1 cellular context compared by ENCODE assay signal in genomic region chr19:9538183-9539058, GRCh38.
TF ChIP-seq lines count a peak whose summit lies in the region.

Gene ZNF426, minus strand, starts transcription at chr19:9538645. Its CDS starts 2,413 bp downstream, at chr19:9536232.

TF ChIP-seq in K562, 482 proteins besides CTCF, POLR2A, EP300 and RAD21 (continued from another document and continues in another):
- TF ChIP-seq, protein P1, sequence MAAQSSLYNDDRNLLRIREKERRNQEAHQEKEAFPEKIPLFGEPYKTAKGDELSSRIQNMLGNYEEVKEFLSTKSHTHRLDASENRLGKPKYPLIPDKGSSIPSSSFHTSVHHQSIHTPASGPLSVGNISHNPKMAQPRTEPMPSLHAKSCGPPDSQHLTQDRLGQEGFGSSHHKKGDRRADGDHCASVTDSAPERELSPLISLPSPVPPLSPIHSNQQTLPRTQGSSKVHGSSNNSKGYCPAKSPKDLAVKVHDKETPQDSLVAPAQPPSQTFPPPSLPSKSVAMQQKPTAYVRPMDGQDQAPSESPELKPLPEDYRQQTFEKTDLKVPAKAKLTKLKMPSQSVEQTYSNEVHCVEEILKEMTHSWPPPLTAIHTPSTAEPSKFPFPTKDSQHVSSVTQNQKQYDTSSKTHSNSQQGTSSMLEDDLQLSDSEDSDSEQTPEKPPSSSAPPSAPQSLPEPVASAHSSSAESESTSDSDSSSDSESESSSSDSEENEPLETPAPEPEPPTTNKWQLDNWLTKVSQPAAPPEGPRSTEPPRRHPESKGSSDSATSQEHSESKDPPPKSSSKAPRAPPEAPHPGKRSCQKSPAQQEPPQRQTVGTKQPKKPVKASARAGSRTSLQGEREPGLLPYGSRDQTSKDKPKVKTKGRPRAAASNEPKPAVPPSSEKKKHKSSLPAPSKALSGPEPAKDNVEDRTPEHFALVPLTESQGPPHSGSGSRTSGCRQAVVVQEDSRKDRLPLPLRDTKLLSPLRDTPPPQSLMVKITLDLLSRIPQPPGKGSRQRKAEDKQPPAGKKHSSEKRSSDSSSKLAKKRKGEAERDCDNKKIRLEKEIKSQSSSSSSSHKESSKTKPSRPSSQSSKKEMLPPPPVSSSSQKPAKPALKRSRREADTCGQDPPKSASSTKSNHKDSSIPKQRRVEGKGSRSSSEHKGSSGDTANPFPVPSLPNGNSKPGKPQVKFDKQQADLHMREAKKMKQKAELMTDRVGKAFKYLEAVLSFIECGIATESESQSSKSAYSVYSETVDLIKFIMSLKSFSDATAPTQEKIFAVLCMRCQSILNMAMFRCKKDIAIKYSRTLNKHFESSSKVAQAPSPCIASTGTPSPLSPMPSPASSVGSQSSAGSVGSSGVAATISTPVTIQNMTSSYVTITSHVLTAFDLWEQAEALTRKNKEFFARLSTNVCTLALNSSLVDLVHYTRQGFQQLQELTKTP (IDR thresholded peaks at IDR 0.05; ENCODE audit: low read depth in 1 of 2, partially characterized antibody in 2 of 2): peak in 1 of 2 experiments; percentile 44
- peak; percentile 95 for TF ChIP-seq ZNF57 (CRISPR knock-in tag; IDR thresholded peaks at IDR 0.05)
- TF ChIP-seq HNRNPUL1 (IDR thresholded peaks at IDR 0.05; ENCODE audit: low read length): no peak
- TF ChIP-seq PHB (CRISPR knock-in tag; IDR thresholded peaks at IDR 0.05): no peak
- 0 out of 2 replicates have a peak, but pooled peaks have one; percentile 38 for TF ChIP-seq RNF2 (IDR thresholded peaks at IDR 0.05)
- no peak for TF ChIP-seq THRA (IDR thresholded peaks at IDR 0.05)
- TF ChIP-seq MTA1 (IDR thresholded peaks at IDR 0.05; ENCODE audit: borderline replicate concordance): peak; percentile 99
- peak in 1 of 2 experiments; percentile 82; a peak in 2 of 4 replicates for TF ChIP-seq MAZ (CRISPR knock-in tag; conservative IDR thresholded peaks at IDR 0.05 in 1 of 2, IDR thresholded peaks at IDR 0.05 in 1 of 2)
- 0 out of 2 replicates have a peak, but pooled peaks have one; percentile 24 for TF ChIP-seq IRF1 (CRISPR knock-in tag; IDR thresholded peaks at IDR 0.05; ENCODE audit: borderline replicate concordance)
- TF ChIP-seq ZNF41 (CRISPR knock-in tag; conservative IDR thresholded peaks at IDR 0.05): no peak
- peak; percentile 68 for TF ChIP-seq POLR2AphosphoS5 (IDR thresholded peaks at IDR 0.05; ENCODE audit: control insufficient read depth, insufficient read depth, low read depth, low read length)
- TF ChIP-seq MAFG (tag; conservative IDR thresholded peaks at IDR 0.05): no peak
- TF ChIP-seq, protein P2, sequence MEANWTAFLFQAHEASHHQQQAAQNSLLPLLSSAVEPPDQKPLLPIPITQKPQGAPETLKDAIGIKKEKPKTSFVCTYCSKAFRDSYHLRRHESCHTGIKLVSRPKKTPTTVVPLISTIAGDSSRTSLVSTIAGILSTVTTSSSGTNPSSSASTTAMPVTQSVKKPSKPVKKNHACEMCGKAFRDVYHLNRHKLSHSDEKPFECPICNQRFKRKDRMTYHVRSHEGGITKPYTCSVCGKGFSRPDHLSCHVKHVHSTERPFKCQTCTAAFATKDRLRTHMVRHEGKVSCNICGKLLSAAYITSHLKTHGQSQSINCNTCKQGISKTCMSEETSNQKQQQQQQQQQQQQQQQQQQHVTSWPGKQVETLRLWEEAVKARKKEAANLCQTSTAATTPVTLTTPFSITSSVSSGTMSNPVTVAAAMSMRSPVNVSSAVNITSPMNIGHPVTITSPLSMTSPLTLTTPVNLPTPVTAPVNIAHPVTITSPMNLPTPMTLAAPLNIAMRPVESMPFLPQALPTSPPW (CRISPR knock-in tag; IDR thresholded peaks at IDR 0.05): peak; percentile 55; the same call in 1 of the 2 replicates
- no peak for TF ChIP-seq TSHZ1 (CRISPR knock-in tag; IDR thresholded peaks at IDR 0.05)
- 0 out of 2 replicates have a peak, but pooled peaks have one; percentile 30 for TF ChIP-seq LEF1 (IDR thresholded peaks at IDR 0.05)
- TF ChIP-seq ZBTB40 (IDR thresholded peaks at IDR 0.05): peak; percentile 41; the same call in 1 of the 2 replicates
- TF ChIP-seq ZBTB40 (CRISPR knock-in tag; IDR thresholded peaks at IDR 0.05): no peak
- TF ChIP-seq, protein P3, sequence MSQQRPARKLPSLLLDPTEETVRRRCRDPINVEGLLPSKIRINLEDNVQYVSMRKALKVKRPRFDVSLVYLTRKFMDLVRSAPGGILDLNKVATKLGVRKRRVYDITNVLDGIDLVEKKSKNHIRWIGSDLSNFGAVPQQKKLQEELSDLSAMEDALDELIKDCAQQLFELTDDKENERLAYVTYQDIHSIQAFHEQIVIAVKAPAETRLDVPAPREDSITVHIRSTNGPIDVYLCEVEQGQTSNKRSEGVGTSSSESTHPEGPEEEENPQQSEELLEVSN (IDR thresholded peaks at IDR 0.05; ENCODE audit: borderline replicate concordance in 1 of 2, extremely low read depth in 1 of 2, insufficient read depth in 1 of 2, insufficient read length in 1 of 2, low read depth in 1 of 2, low read length in 1 of 2, poor library complexity in 1 of 2, severe bottlenecking in 1 of 2): peak; percentile 56 to 85
- TF ChIP-seq FOXJ3 (CRISPR knock-in tag; IDR thresholded peaks at IDR 0.05): no peak
- peak; percentile 23; the same call in 1 of the 2 replicates for TF ChIP-seq TAF7 (tag; IDR thresholded peaks at IDR 0.05)
- peak; percentile 3 for TF ChIP-seq ZFP36 (IDR thresholded peaks at IDR 0.05; ENCODE audit: low read depth, low read length, partially characterized antibody)
- peak; percentile 98 for TF ChIP-seq CXXC5 (CRISPR knock-in tag; IDR thresholded peaks at IDR 0.05)
- peak; percentile 95 for TF ChIP-seq C11orf30 (IDR thresholded peaks at IDR 0.05; ENCODE audit: low read depth)
- peak; percentile 48; the same call in 1 of the 2 replicates for TF ChIP-seq ZBTB7A (IDR thresholded peaks at IDR 0.05; ENCODE audit: borderline replicate concordance, control insufficient read depth, low read depth, low read length)
- peak; percentile 24; the same call in 1 of the 2 replicates for TF ChIP-seq CTBP1 (IDR thresholded peaks at IDR 0.05; ENCODE audit: borderline replicate concordance)
- peak in 1 of 2 experiments; percentile 39; a peak in 1 of 4 replicates for TF ChIP-seq KDM4B (IDR thresholded peaks at IDR 0.05; ENCODE audit: borderline replicate concordance in 2 of 2, low read depth in 1 of 2)
- TF ChIP-seq ZNF507 (tag; conservative IDR thresholded peaks at IDR 0.05): no peak
- TF ChIP-seq SIN3A (IDR thresholded peaks at IDR 0.05; ENCODE audit: borderline replicate concordance in 2 of 2, control insufficient read depth in 1 of 2, low read depth in 2 of 2, low read length in 2 of 2): peak; percentile 50 to 61; a peak in 1 of 4 replicates
- TF ChIP-seq ZBTB43 (CRISPR knock-in tag; IDR thresholded peaks at IDR 0.05): no peak
